17 cellular contexts compared by ENCODE assay signal in the genomic region with DNA sequence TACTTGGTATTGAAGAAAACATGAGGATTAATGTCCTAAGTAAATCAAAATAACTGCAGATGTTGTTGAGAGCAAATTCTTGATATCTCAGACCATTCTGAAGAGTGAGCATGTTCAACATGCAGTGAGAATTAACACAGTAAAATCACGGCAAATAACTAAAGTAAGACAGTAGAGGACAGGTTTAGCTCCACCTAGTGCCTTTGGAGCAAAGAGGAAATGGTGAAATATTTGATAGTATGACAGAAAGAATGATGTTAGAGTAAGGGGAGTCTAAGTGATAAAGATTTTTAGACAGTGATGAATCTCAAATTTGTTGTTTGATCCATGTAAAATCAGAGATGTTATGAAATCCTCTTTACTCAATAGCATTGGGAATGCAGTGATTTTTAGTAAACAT.
A peak's percentile ranks its signal among the peaks of the same experiment; 100 is the strongest.
DNase-seq lines count a peak whose midpoint lies in the region; ATAC-seq, FAIRE-seq and TF ChIP-seq lines count a peak whose summit lies in the region.
"Had no signal": no experiment of that assay in that cellular context is flagged by ENCODE, and none has a peak within 500 bp of the region (broad histone marks: within the 10 kb centered on the region; RNA-seq: fewer than 3 reads in every experiment).

No MANE protein-coding gene starts in this region.

- H3K9ac ChIP-seq in Karpas-422 (ENCODE audit: low read length), result no peak overlapping the region

- H3K4me3 ChIP-seq in Karpas-422 (ENCODE audit: low read length) (no peak overlapping the region), OCI-LY7 (ENCODE audit: low read depth, low read length, poor library complexity, severe bottlenecking) (no peak overlapping the region)

- H3K36me3 ChIP-seq in Karpas-422 (ENCODE audit: insufficient read depth, low read length) (no peaks in the 10 kb centered on the region), OCI-LY7 (ENCODE audit: insufficient read depth, low read length) (no peaks in the 10 kb centered on the region)

- H3K9me3 ChIP-seq in Karpas-422 (ENCODE audit: low read length) (no peaks in the 10 kb centered on the region), OCI-LY7 (ENCODE audit: low read length) (no peaks in the 10 kb centered on the region)

- CTCF ChIA-PET in OCI-LY7 (lab: Charles Lee; ENCODE audit: unreplicated experiment), result no interaction called here

- H3K4me1 ChIP-seq in Karpas-422 (ENCODE audit: low read length) (no peaks in the 10 kb centered on the region), OCI-LY7 (ENCODE audit: insufficient read depth, low read length, poor library complexity, severe bottlenecking) (no peaks in the 10 kb centered on the region)

- H3K27ac ChIP-seq in Karpas-422 (ENCODE audit: low read length), result no peak overlapping the region
- H3K27ac ChIP-seq in OCI-LY7 (ENCODE audit: low read depth, low read length, poor library complexity, severe bottlenecking), result no peak overlapping the region

- H3K79me2 ChIP-seq in Karpas-422 (ENCODE audit: low read length) (no peaks in the 10 kb centered on the region), OCI-LY7 (ENCODE audit: insufficient read depth, low read depth, low read length) (no peaks in the 10 kb centered on the region)

- no peak for DNase-seq in D721Med (ENCODE audit: insufficient read length, low spot score)
- DNase-seq in Karpas-422, result peak; percentile 44
- DNase-seq in OCI-LY7 (ENCODE audit: low spot score), result no peak
- peak; percentile 13 for DNase-seq in globus pallidus (ENCODE audit: low spot score)
- no peak for DNase-seq in activated gamma-delta T cell (lab: John Stamatoyannopoulos, UW)
- DNase-seq in OCI-M2 (lab: John Stamatoyannopoulos, UW; ENCODE audit: unreplicated experiment), result no peak
- DNase-seq: CD4-positive, CD25-positive, alpha-beta regulatory T cell; DMS53; HCEC 1CT; KBM-7; MM.1S; NCI-H1105 treated with DMSO at 0.1 percent for 48 hours; NCI-H187; NCI-H226; NCI-H526; Right ventricle myocardium superior had no signal

- BruUV-seq in OCI-LY7 (replicated peaks; lab: Mats Ljungman, UMichigan), result no TSS peak

- no peaks in the 10 kb centered on the region for H4K20me1 ChIP-seq in Karpas-422 (ENCODE audit: insufficient read depth, low read depth, low read length)
- no peaks in the 10 kb centered on the region for H4K20me1 ChIP-seq in OCI-LY7 (ENCODE audit: insufficient read depth, low read length)

- no peaks in the 10 kb centered on the region for H3K27me3 ChIP-seq in Karpas-422 (ENCODE audit: low read length)

- H3K4me2 ChIP-seq in Karpas-422 (ENCODE audit: low read depth, low read length, poor library complexity, severe bottlenecking) (no peak overlapping the region), OCI-LY7 (ENCODE audit: low read length) (no peak overlapping the region)

- FAIRE-seq in D721Med (lab: Jason Lieb, UNC), result peak; percentile 6

- no peak for ATAC-seq in HG03342 (IDR thresholded peaks at IDR 0.05; ENCODE audit: unreplicated experiment)

- POLR2A ChIA-PET in OCI-LY7 (lab: Charles Lee), result interaction anchor here (1.2 kb wide), 1 partner anchor 11 kb away, joined by 3 read pairs; no protein-coding TSS in a partner anchor

- no peak for TF ChIP-seq CTCF in D721Med (IDR thresholded peaks at IDR 0.05; ENCODE audit: insufficient read depth, missing control alignments)
- TF ChIP-seq CTCF in OCI-LY7 (conservative IDR thresholded peaks at IDR 0.05; ENCODE audit: low read length), result peak; percentile 33; the same call in 1 of the 2 replicates

- intact Hi-C loops in OCI-LY7 (cut with micrococcal nuclease; ENCODE audit: unreplicated experiment), result no loop called here

- H2AFZ ChIP-seq in Karpas-422 (ENCODE audit: low read length) (no peak overlapping the region), OCI-LY7 (ENCODE audit: low read length) (no peak overlapping the region)

- H3K9me2 ChIP-seq in Karpas-422 (replicated peaks; ENCODE audit: insufficient read depth, low read length) (no peaks in the 10 kb centered on the region), OCI-LY7 (ENCODE audit: insufficient read depth, low read length) (no peaks in the 10 kb centered on the region)

Comparison
In these comparisons a context has a peak if more than half of its experiments do, and no peak if none do; other contexts are left out.
1. DNase-seq: peak in Karpas-422 (single experiment) and globus pallidus (single experiment); none in D721Med (single experiment), OCI-LY7 (single experiment), activated gamma-delta T cell (single experiment) and OCI-M2 (single experiment).